In genomic region chr7:101288439-101288838, GRCh38 we compare ENCODE assay signal across 29 cellular contexts. TPM values are rescaled to one million over a fixed set of nuclear protein-coding genes. Genes with fewer than 3 reads are reported as not detected.
DNase-seq lines count a peak whose midpoint lies in the region; ATAC-seq, FAIRE-seq and TF ChIP-seq lines count a peak whose summit lies in the region.
"Had no signal": no experiment of that assay in that cellular context is flagged by ENCODE, and none has a peak within 500 bp of the region (broad histone marks: within the 10 kb centered on the region; RNA-seq: fewer than 3 reads in every experiment).

No MANE protein-coding gene starts in this region.

- H3K9me3 ChIP-seq in liver (ENCODE audit: control insufficient read depth in 4 of 4, low read length in 3 of 4) (no peaks in the 10 kb centered on the region), HepG2 (ENCODE audit: low read length) (no peaks in the 10 kb centered on the region), HUES64 (ENCODE audit: insufficient read depth, low read depth, low read length) (no peaks in the 10 kb centered on the region), K562 (replicated peaks; ENCODE audit: control insufficient read depth, insufficient read depth, low read depth, low read length) (no peaks in the 10 kb centered on the region), right lobe of liver (no peaks in the 10 kb centered on the region), left ventricle myocardium inferior (replicated peaks) (no peaks in the 10 kb centered on the region)
- H3K9me3 ChIP-seq: A549, BE2C, BLaER1 had no signal

- in situ Hi-C loops in HepG2 (cut with HindIII; ENCODE audit: extremely low pct_ligation_motif_present, low pct_unique_long_range_greater_than_20kb), result loop anchor here (5.0 to 25.0 kb wide), 2 partner anchors 401 to 1306 kb away; partner anchors contain the start of genes ACHE, SRRT and UFSP1
- in situ Hi-C loops in K562 (cut with MboI), result loop anchor here (5.0 to 25.0 kb wide), 2 partner anchors 376 to 1306 kb away; no protein-coding TSS in a partner anchor

- BruUV-seq in HepG2 (replicated peaks; lab: Mats Ljungman, UMichigan) (no TSS peak), K562 (replicated peaks; lab: Mats Ljungman, UMichigan) (no TSS peak)

- TF ChIP-seq POLR2A in HepG2 (IDR thresholded peaks at IDR 0.05; ENCODE audit: insufficient read depth in 1 of 2, low read depth in 2 of 2, low read length in 2 of 2), result no peak
- no peak for TF ChIP-seq POLR2A in K562 (conservative IDR thresholded peaks at IDR 0.05)
- TF ChIP-seq POLR2A in right lobe of liver (IDR thresholded peaks at IDR 0.05), result no peak

- TF ChIP-seq RAD21 in liver (IDR thresholded peaks at IDR 0.05) (no peak), HepG2 (CRISPR knock-in tag; IDR thresholded peaks at IDR 0.05) (no peak), K562 (CRISPR knock-in tag; conservative IDR thresholded peaks at IDR 0.05 in 1 of 2, IDR thresholded peaks at IDR 0.05 in 1 of 2) (no peak)

- H3K4me3 ChIP-seq in liver (ENCODE audit: low read depth in 1 of 3, low read length in 3 of 3) (peak overlapping the region; percentile 11 to 78 (median 23)), HepG2 (replicated peaks in 1 of 3; ENCODE audit: insufficient read depth in 1 of 3, low read depth in 2 of 3, low read length in 3 of 3) (no peak overlapping the region), HUES64 (ENCODE audit: low read length) (peak overlapping the region; percentile 1; the same call in 1 of the 2 replicates), K562 (no peak overlapping the region), right lobe of liver (peak overlapping the region; percentile 12 to 65 (median 61)), left ventricle myocardium inferior (no peak overlapping the region)
- H3K4me3 ChIP-seq: A549, BLaER1, GM12878 had no signal

- intact Hi-C loops in HepG2 (cut with micrococcal nuclease; ENCODE audit: unreplicated experiment), result no loop called here
- intact Hi-C loops in K562 (cut with micrococcal nuclease), result loop anchor here (10.0 kb wide), 1 partner anchor 214 kb away; no protein-coding TSS in a partner anchor
- intact Hi-C loops in right lobe of liver (cut with DNase I), result loop anchor here in 1 of 2 donors (10.0 kb wide), 1 partner anchor 124 kb away; the partner anchor contains the start of gene VGF
- intact Hi-C loops in left ventricle myocardium inferior (cut with micrococcal nuclease), result no loop called here

- no peak for TF ChIP-seq EP300 in HepG2 (IDR thresholded peaks at IDR 0.05; ENCODE audit: low read depth in 2 of 2, low read length in 2 of 2)
- no peak for TF ChIP-seq EP300 in HepG2 (CRISPR knock-in tag; IDR thresholded peaks at IDR 0.05; ENCODE audit: borderline replicate concordance)
- no peak for TF ChIP-seq EP300 in K562 (IDR thresholded peaks at IDR 0.05; ENCODE audit: low read length)

- H3K36me3 ChIP-seq in liver (ENCODE audit: control insufficient read depth in 4 of 4, insufficient read depth in 3 of 4, low read depth in 1 of 4, low read length in 3 of 4) (peaks cover 0 to 1% (median 0%) of the 10 kb centered on the region in 4 donors), HepG2 (replicated peaks in 1 of 2; ENCODE audit: control insufficient read depth in 1 of 2, insufficient read depth in 2 of 2, low read length in 2 of 2) (no peaks in the 10 kb centered on the region), HUES64 (ENCODE audit: insufficient read depth, low read length) (no peaks in the 10 kb centered on the region), K562 (ENCODE audit: control insufficient read depth, insufficient read depth, low read length) (no peaks in the 10 kb centered on the region), right lobe of liver (no peaks in the 10 kb centered on the region), left ventricle myocardium inferior (no peaks in the 10 kb centered on the region)
- H3K36me3 ChIP-seq: BE2C, BLaER1 had no signal

- POLR2A ChIA-PET in HepG2 (lab: Yijun Ruan, JAX) (no interaction called here), K562 (lab: Yijun Ruan, JAX) (no interaction called here)

- FAIRE-seq in HepG2 (lab: Jason Lieb, UNC) (no peak), K562 (lab: Jason Lieb, UNC) (no peak)
- FAIRE-seq: A549, GM12878, GM12892, GM18507, GM19239 had no signal

- H3K9ac ChIP-seq in liver (ENCODE audit: low read depth in 1 of 2, low read length in 2 of 2) (peak overlapping the region in 1 of 2 donors; percentile 88), HepG2 (ENCODE audit: insufficient read depth, low read depth, low read length) (no peak overlapping the region), HUES64 (ENCODE audit: low read depth, low read length) (no peak overlapping the region), K562 (ENCODE audit: insufficient read depth in 1 of 2, low read depth in 2 of 2, low read length in 2 of 2) (no peak overlapping the region)
- H3K9ac ChIP-seq: BLaER1 had no signal

- H3K27me3 ChIP-seq in liver (ENCODE audit: control insufficient read depth in 4 of 4, insufficient read depth in 4 of 4, low read length in 3 of 4) (no peaks in the 10 kb centered on the region), HepG2 (ENCODE audit: control insufficient read depth in 1 of 2, insufficient read depth in 2 of 2, low read length in 2 of 2) (peaks cover 0 to 22% of the 10 kb centered on the region in 2 experiments; a peak in 2 of 5 replicates), HUES64 (ENCODE audit: insufficient read depth, low read length) (no peaks in the 10 kb centered on the region), K562 (ENCODE audit: control insufficient read depth in 2 of 2, insufficient read depth in 2 of 2, low read length in 2 of 2) (peaks cover 0 to 43% of the 10 kb centered on the region in 2 experiments; a peak in 4 of 5 replicates), right lobe of liver (no peaks in the 10 kb centered on the region), left ventricle myocardium inferior (ENCODE audit: low read depth) (peaks cover 54% of the 10 kb centered on the region)
- H3K27me3 ChIP-seq: BLaER1 had no signal

- H3K4me2 ChIP-seq in HepG2 (ENCODE audit: low read depth, low read length) (no peak overlapping the region), K562 (ENCODE audit: insufficient read depth, low read length) (no peak overlapping the region)
- H3K4me2 ChIP-seq: A549 had no signal

- H2AFZ ChIP-seq in HepG2 (ENCODE audit: low read length) (no peak overlapping the region), K562 (ENCODE audit: low read depth, low read length) (no peak overlapping the region)

- WGBS in liver, result 78% methylated on average over 3 of the region's 3 CpGs
- WGBS in HepG2 (ENCODE audit: low lambda C conversion rate), result 69% methylated on average over 3 of the region's 3 CpGs
- 98% methylated on average over 3 of the region's 3 CpGs for WGBS in HUES64
- WGBS in K562 (ENCODE audit: insufficient coverage, low coverage, missing lambda C conversion rate), result 0% methylated on average over 3 of the region's 3 CpGs
- WGBS in right lobe of liver (ENCODE audit: insufficient coverage, low coverage, low lambda C conversion rate, missing lambda C conversion rate), result 77% methylated on average over 3 of the region's 3 CpGs

- H3K27ac ChIP-seq in liver (ENCODE audit: low read depth in 1 of 2, low read length in 2 of 2) (peak overlapping the region; percentile 68 to 96), HepG2 (ENCODE audit: extremely low read length, insufficient read depth, low read length) (no peak overlapping the region), HUES64 (ENCODE audit: low read depth, low read length) (no peak overlapping the region), K562 (ENCODE audit: extremely low read depth, low read depth, low read length) (no peak overlapping the region), right lobe of liver (peak overlapping the region; percentile 22 to 88 (median 72)), left ventricle myocardium inferior (replicated peaks) (no peak overlapping the region)
- H3K27ac ChIP-seq: 22Rv1, A549, BLaER1 had no signal

- H4K20me1 ChIP-seq in HepG2 (ENCODE audit: insufficient read depth, low read length) (no peaks in the 10 kb centered on the region), K562 (replicated peaks; ENCODE audit: control insufficient read depth, insufficient read depth, low read length) (no peaks in the 10 kb centered on the region)
- H4K20me1 ChIP-seq: BLaER1 had no signal

- H3K4me1 ChIP-seq in liver (ENCODE audit: control insufficient read depth in 4 of 4, insufficient read depth in 4 of 4, low read length in 3 of 4) (peaks cover 3 to 40% (median 23%) of the 10 kb centered on the region in 4 donors), HepG2 (ENCODE audit: insufficient read depth, low read length) (peaks cover 17% of the 10 kb centered on the region), HUES64 (ENCODE audit: insufficient read depth, low read length) (peaks cover 20% of the 10 kb centered on the region), K562 (replicated peaks in 1 of 2; ENCODE audit: control insufficient read depth in 2 of 2, insufficient read depth in 2 of 2, low read length in 2 of 2) (no peaks in the 10 kb centered on the region), right lobe of liver (peaks cover 0 to 32% (median 4%) of the 10 kb centered on the region in 4 donors), left ventricle myocardium inferior (no peaks in the 10 kb centered on the region)
- H3K4me1 ChIP-seq: A549, BE2C had no signal

- ATAC-seq in HepG2, result no peak
- no peak for ATAC-seq in K562
- ATAC-seq in right lobe of liver, result no peak
- ATAC-seq: A549, GM12878 had no signal

- TF ChIP-seq CTCF in liver (IDR thresholded peaks at IDR 0.05; ENCODE audit: low read depth, low read length, missing input control), result no peak
- TF ChIP-seq CTCF in HepG2 (CRISPR knock-in tag; IDR thresholded peaks at IDR 0.05), result no peak
- TF ChIP-seq CTCF in K562 (IDR thresholded peaks at IDR 0.05 in 2 of 3, conservative IDR thresholded peaks at IDR 0.05 in 1 of 3; ENCODE audit: insufficient read depth in 2 of 3, low read depth in 1 of 3, low read length in 3 of 3), result no peak
- no peak for TF ChIP-seq CTCF in right lobe of liver (IDR thresholded peaks at IDR 0.05)
- TF ChIP-seq CTCF in left ventricle myocardium inferior (IDR thresholded peaks at IDR 0.05; ENCODE audit: borderline replicate concordance), result no peak

- H3K79me2 ChIP-seq in HepG2 (ENCODE audit: insufficient read depth, low read length), result no peaks in the 10 kb centered on the region
- no peaks in the 10 kb centered on the region for H3K79me2 ChIP-seq in K562 (ENCODE audit: control insufficient read depth, insufficient read depth, low read length)

- no peaks in the 10 kb centered on the region for H3K9me1 ChIP-seq in K562 (ENCODE audit: control insufficient read depth, insufficient read depth, low read length)

- CTCF ChIA-PET in HepG2 (lab: Yijun Ruan, JAX; ENCODE audit: low intra/inter-chr PET ratio, low total read pairs), result no interaction called here
- CTCF ChIA-PET in K562 (lab: Yijun Ruan, JAX; ENCODE audit: low intra/inter-chr PET ratio), result interaction anchor here (0.7 kb wide), 1 partner anchor 152 kb away, joined by 4 read pairs; no protein-coding TSS in a partner anchor

- DNase-seq in HepG2 (ENCODE audit: low spot score) (no peak), K562 (ENCODE audit: extremely low read depth in 1 of 4, low spot score in 3 of 4) (no peak), right lobe of liver (no peak), left ventricle myocardium inferior (no peak), AML-193 (lab: John Stamatoyannopoulos, UW) (no peak), NCI-H748 treated with DMSO at 0.1 percent for 48 hours (lab: John Stamatoyannopoulos, UW) (no peak)
- DNase-seq: BE2C; C1 segment of cervical spinal cord; CD4-positive, alpha-beta memory T cell; CD4-positive, CD25-positive, alpha-beta regulatory T cell; CD8-positive, alpha-beta memory T cell; COR-L47; DMS 273 treated with DMSO at 0.1 percent for 48 hours; DMS153; DMS53; DMS79; DND-41; EL; GDM1 had no signal

RNA-seq across cellular contexts. Expression of gene IFT22, which starts 33.2 kb away (rescaled TPM):
- 1 to 10 TPM; 5.5 to 6.6 TPM for total RNA-seq in liver
- polyA plus RNA-seq in liver, result 1 to 10 TPM; 8.5 to 9.4 TPM
- 14.5 and 16.5 TPM in 2 replicates for total RNA-seq in HepG2 (2016; rRNA removed; fragmentation: Illumina TruSeq; extraction: Trizol)
- 23.5 and 27.8 TPM in 2 replicates for total RNA-seq in HepG2 (2016; cell fraction: cytosol; rRNA removed; fragmentation: Illumina TruSeq; extraction: Trizol; ENCODE audit: low read depth)
- total RNA-seq in HepG2 (2016; cell fraction: insoluble cytoplasmic fraction; rRNA removed; fragmentation: Illumina TruSeq; extraction: Trizol), result 13.0 and 17.6 TPM in 2 replicates
- total RNA-seq in HepG2 (2016; cell fraction: membrane; rRNA removed; fragmentation: Illumina TruSeq; extraction: Trizol), result 24.7 and 29.0 TPM in 2 replicates
- 5.5 and 6.0 TPM in 2 replicates for total RNA-seq in HepG2 (2016; cell fraction: nucleus; rRNA removed; fragmentation: Illumina TruSeq; extraction: Trizol)
- 7.8 and 8.9 TPM in 2 replicates for polyA plus RNA-seq in HepG2 (2011; rRNA removed)
- polyA plus RNA-seq in HepG2 (2011; cell fraction: cytosol; rRNA removed), result 7.0 and 7.1 TPM in 2 replicates
- 1.8 and 2.0 TPM in 2 replicates for polyA plus RNA-seq in HepG2 (2011; cell fraction: nucleus; rRNA removed)
- polyA plus RNA-seq in HepG2 (2012), result 4.7 and 5.5 TPM in 2 replicates
- 46.8 and 53.1 TPM in 2 replicates for polyA plus RNA-seq in HepG2 (2016; cell fraction: cytosol; fragmentation: Illumina TruSeq; extraction: Trizol; ENCODE audit: low read depth)
- polyA plus RNA-seq in HepG2 (2016; cell fraction: insoluble cytoplasmic fraction; fragmentation: Illumina TruSeq; extraction: Trizol; ENCODE audit: low read depth), result 22.9 and 25.9 TPM in 2 replicates
- polyA plus RNA-seq in HepG2 (2016; cell fraction: membrane; fragmentation: Illumina TruSeq; extraction: Trizol; ENCODE audit: low read depth), result 35.2 and 39.0 TPM in 2 replicates
- 9.2 and 9.7 TPM in 2 replicates for polyA plus RNA-seq in HepG2 (2016; cell fraction: nucleus; fragmentation: Illumina TruSeq; extraction: Trizol; ENCODE audit: insufficient read depth, low read depth)
- polyA minus RNA-seq in HepG2 (2011; rRNA and poly(A)+ RNA removed; ENCODE audit: low replicate concordance), result 5.5 and 32.8 TPM in 2 replicates
- 4.2 and 5.5 TPM in 2 replicates for polyA minus RNA-seq in HepG2 (2011; cell fraction: cytosol; rRNA and poly(A)+ RNA removed)
- polyA minus RNA-seq in HepG2 (2011; cell fraction: nucleus; rRNA and poly(A)+ RNA removed), result 3.0 and 3.7 TPM in 2 replicates
- 23.7 TPM for polyA plus RNA-seq in HUES64 (2013, experiment 1 of 2)
- polyA plus RNA-seq in HUES64 (2013, experiment 2 of 2), result 25.2 TPM
- total RNA-seq in K562 (2011; cell fraction: chromatin; rRNA removed; ENCODE audit: low replicate concordance), result 2.7 and 7.0 TPM in 2 replicates
- total RNA-seq in K562 (2011; cell fraction: nucleolus; rRNA removed), result 4.2 and 5.5 TPM in 2 replicates
- total RNA-seq in K562 (2011; cell fraction: nucleoplasm; rRNA removed), result 4.1 and 5.3 TPM in 2 replicates
- 6.3 and 6.7 TPM in 2 replicates for total RNA-seq in K562 (2014; rRNA removed)
- 7.0 and 7.3 TPM in 2 replicates for total RNA-seq in K562 (2014; rRNA removed; fragmentation: Illumina TruSeq; extraction: Trizol)
- 7.1 and 7.7 TPM in 2 replicates for total RNA-seq in K562 (2015; rRNA removed; fragmentation: Illumina TruSeq; extraction: Trizol)
- total RNA-seq in K562 (2021), result 6.3 and 6.6 TPM in 2 replicates
- 3.3 and 10.1 TPM in 2 replicates for polyA plus RNA-seq in K562 (2011; rRNA removed)
- 2.8 and 6.7 TPM in 2 replicates for polyA plus RNA-seq in K562 (2011; cell fraction: cytosol; rRNA removed)
- 1.5 and 3.9 TPM in 2 replicates for polyA plus RNA-seq in K562 (2011; cell fraction: nucleus; rRNA removed)
- polyA plus RNA-seq in K562 (2012), result 10.8 and 14.6 TPM in 2 replicates
- 10.1 and 12.1 TPM in 2 replicates for polyA plus RNA-seq in K562 (2014; fragmentation: Illumina TruSeq; extraction: Trizol)
- 10 to 100 TPM; 17.7 to 18.2 TPM for polyA plus RNA-seq in K562 (2014; fragmentation: Nextera tagmentation; extraction: Ambion mirVana)
- polyA plus RNA-seq in K562 (2014; rRNA removed), result 7.2 and 9.6 TPM in 2 replicates
- 2.7 and 8.5 TPM in 2 replicates for polyA minus RNA-seq in K562 (2011; rRNA and poly(A)+ RNA removed)
- polyA minus RNA-seq in K562 (2011; cell fraction: cytosol; rRNA and poly(A)+ RNA removed), result 3.2 TPM in 1 of 2 replicates, not detected in the other
- 1.2 and 1.9 TPM in 2 replicates for polyA minus RNA-seq in K562 (2011; cell fraction: nucleus; rRNA and poly(A)+ RNA removed)
- 1 to 10 TPM; 5.4 to 8.1 (median 6.2) TPM for total RNA-seq in right lobe of liver
- 32.0 TPM for total RNA-seq in left ventricle myocardium inferior

RNA-seq across cellular contexts. Expression of gene FIS1, which starts 43.6 kb away (rescaled TPM):
- total RNA-seq in liver (100 to 1,000 TPM; 112 to 133 TPM), HepG2 (2016; rRNA removed; fragmentation: Illumina TruSeq; extraction: Trizol) (97.5 and 122 TPM in 2 replicates), K562 (2014; rRNA removed) (197 and 221 TPM in 2 replicates), K562 (2014; rRNA removed; fragmentation: Illumina TruSeq; extraction: Trizol) (58.7 and 95.0 TPM in 2 replicates), K562 (2015; rRNA removed; fragmentation: Illumina TruSeq; extraction: Trizol) (127 and 128 TPM in 2 replicates), K562 (2021) (144 and 145 TPM in 2 replicates), right lobe of liver (100 to 1,000 TPM; 105 to 228 (median 134) TPM), left ventricle myocardium inferior (322 TPM)
- polyA plus RNA-seq in liver (100 to 1,000 TPM; 177 to 192 TPM), HepG2 (2011; rRNA removed) (97.5 and 101 TPM in 2 replicates), K562 (2011; rRNA removed) (125 and 148 TPM in 2 replicates), K562 (2014; fragmentation: Illumina TruSeq; extraction: Trizol) (151 and 157 TPM in 2 replicates), K562 (2014; fragmentation: Nextera tagmentation; extraction: Ambion mirVana) (100 to 1,000 TPM in 1 of 2 experiments, 10 to 100 TPM in 1; 86.0 to 118 TPM), K562 (2014; rRNA removed) (247 and 257 TPM in 2 replicates)
- 100 and 125 TPM in 2 replicates for total RNA-seq in HepG2 (2016; cell fraction: cytosol; rRNA removed; fragmentation: Illumina TruSeq; extraction: Trizol; ENCODE audit: low read depth)
- 102 and 131 TPM in 2 replicates for total RNA-seq in HepG2 (2016; cell fraction: insoluble cytoplasmic fraction; rRNA removed; fragmentation: Illumina TruSeq; extraction: Trizol)
- total RNA-seq in HepG2 (2016; cell fraction: membrane; rRNA removed; fragmentation: Illumina TruSeq; extraction: Trizol), result 121 and 149 TPM in 2 replicates
- total RNA-seq in HepG2 (2016; cell fraction: nucleus; rRNA removed; fragmentation: Illumina TruSeq; extraction: Trizol), result 45.4 and 52.1 TPM in 2 replicates
- 160 and 210 TPM in 2 replicates for polyA plus RNA-seq in HepG2 (2011; cell fraction: cytosol; rRNA removed)
- polyA plus RNA-seq in HepG2 (2011; cell fraction: nucleus; rRNA removed), result 129 and 133 TPM in 2 replicates
- 51.7 and 63.6 TPM in 2 replicates for polyA plus RNA-seq in HepG2 (2012)
- polyA plus RNA-seq in HepG2 (2016; cell fraction: cytosol; fragmentation: Illumina TruSeq; extraction: Trizol; ENCODE audit: low read depth), result 123 and 156 TPM in 2 replicates
- polyA plus RNA-seq in HepG2 (2016; cell fraction: insoluble cytoplasmic fraction; fragmentation: Illumina TruSeq; extraction: Trizol; ENCODE audit: low read depth), result 123 and 128 TPM in 2 replicates
- polyA plus RNA-seq in HepG2 (2016; cell fraction: membrane; fragmentation: Illumina TruSeq; extraction: Trizol; ENCODE audit: low read depth), result 120 and 131 TPM in 2 replicates
- 87.9 and 91.1 TPM in 2 replicates for polyA plus RNA-seq in HepG2 (2016; cell fraction: nucleus; fragmentation: Illumina TruSeq; extraction: Trizol; ENCODE audit: insufficient read depth, low read depth)
- polyA minus RNA-seq in HepG2 (2011; rRNA and poly(A)+ RNA removed; ENCODE audit: low replicate concordance), result 39.1 and 61.0 TPM in 2 replicates
- polyA minus RNA-seq in HepG2 (2011; cell fraction: cytosol; rRNA and poly(A)+ RNA removed), result 19.9 and 20.4 TPM in 2 replicates
- 35.4 and 38.3 TPM in 2 replicates for polyA minus RNA-seq in HepG2 (2011; cell fraction: nucleus; rRNA and poly(A)+ RNA removed)
- polyA plus RNA-seq in HUES64 (2013, experiment 1 of 2), result 93.0 TPM
- 91.9 TPM for polyA plus RNA-seq in HUES64 (2013, experiment 2 of 2)
- total RNA-seq in K562 (2011; cell fraction: chromatin; rRNA removed; ENCODE audit: low replicate concordance), result 55.7 and 148 TPM in 2 replicates
- 125 and 143 TPM in 2 replicates for total RNA-seq in K562 (2011; cell fraction: nucleolus; rRNA removed)
- 76.9 and 85.1 TPM in 2 replicates for total RNA-seq in K562 (2011; cell fraction: nucleoplasm; rRNA removed)
- polyA plus RNA-seq in K562 (2011; cell fraction: cytosol; rRNA removed), result 178 and 243 TPM in 2 replicates
- 96.9 and 138 TPM in 2 replicates for polyA plus RNA-seq in K562 (2011; cell fraction: nucleus; rRNA removed)
- polyA plus RNA-seq in K562 (2012), result 160 TPM in 2 replicates
- polyA minus RNA-seq in K562 (2011; rRNA and poly(A)+ RNA removed), result 56.1 and 82.0 TPM in 2 replicates
- 31.2 and 34.7 TPM in 2 replicates for polyA minus RNA-seq in K562 (2011; cell fraction: cytosol; rRNA and poly(A)+ RNA removed)
- polyA minus RNA-seq in K562 (2011; cell fraction: nucleus; rRNA and poly(A)+ RNA removed), result 30.7 and 33.5 TPM in 2 replicates

RNA-seq across cellular contexts. Expression of gene CLDN15, which starts 50.8 kb away (rescaled TPM):
- 10 to 100 TPM in 1 of 2 donors, 1 to 10 TPM in 1; 5.2 to 12.4 TPM for total RNA-seq in liver
- polyA plus RNA-seq in liver, result 1 to 10 TPM; 3.7 to 4.0 TPM
- 2.2 and 7.1 TPM in 2 replicates for total RNA-seq in HepG2 (2016; rRNA removed; fragmentation: Illumina TruSeq; extraction: Trizol)
- 1.6 and 1.9 TPM in 2 replicates for total RNA-seq in HepG2 (2016; cell fraction: cytosol; rRNA removed; fragmentation: Illumina TruSeq; extraction: Trizol; ENCODE audit: low read depth)
- 1.7 and 7.0 TPM in 2 replicates for total RNA-seq in HepG2 (2016; cell fraction: insoluble cytoplasmic fraction; rRNA removed; fragmentation: Illumina TruSeq; extraction: Trizol)
- total RNA-seq in HepG2 (2016; cell fraction: membrane; rRNA removed; fragmentation: Illumina TruSeq; extraction: Trizol), result 2.3 and 3.3 TPM in 2 replicates
- total RNA-seq in HepG2 (2016; cell fraction: nucleus; rRNA removed; fragmentation: Illumina TruSeq; extraction: Trizol), result 8.2 and 12.3 TPM in 2 replicates
- 17.8 and 20.6 TPM in 2 replicates for polyA plus RNA-seq in HepG2 (2011; rRNA removed)
- 5.9 and 8.1 TPM in 2 replicates for polyA plus RNA-seq in HepG2 (2011; cell fraction: cytosol; rRNA removed)
- polyA plus RNA-seq in HepG2 (2011; cell fraction: nucleus; rRNA removed), result 79.5 and 89.0 TPM in 2 replicates
- polyA plus RNA-seq in HepG2 (2012), result 7.2 and 11.3 TPM in 2 replicates
- 1.8 and 1.9 TPM in 2 replicates for polyA plus RNA-seq in HepG2 (2016; cell fraction: cytosol; fragmentation: Illumina TruSeq; extraction: Trizol; ENCODE audit: low read depth)
- 2.5 and 3.3 TPM in 2 replicates for polyA plus RNA-seq in HepG2 (2016; cell fraction: insoluble cytoplasmic fraction; fragmentation: Illumina TruSeq; extraction: Trizol; ENCODE audit: low read depth)
- polyA plus RNA-seq in HepG2 (2016; cell fraction: membrane; fragmentation: Illumina TruSeq; extraction: Trizol; ENCODE audit: low read depth), result 2.7 and 4.4 TPM in 2 replicates
- 36.5 and 40.0 TPM in 2 replicates for polyA plus RNA-seq in HepG2 (2016; cell fraction: nucleus; fragmentation: Illumina TruSeq; extraction: Trizol; ENCODE audit: insufficient read depth, low read depth)
- polyA minus RNA-seq in HepG2 (2011; rRNA and poly(A)+ RNA removed; ENCODE audit: low replicate concordance), result 15.5 and 16.2 TPM in 2 replicates
- polyA minus RNA-seq in HepG2 (2011; cell fraction: cytosol; rRNA and poly(A)+ RNA removed), result 2.0 and 3.3 TPM in 2 replicates
- 18.2 TPM in 2 replicates for polyA minus RNA-seq in HepG2 (2011; cell fraction: nucleus; rRNA and poly(A)+ RNA removed)
- 2.6 TPM for polyA plus RNA-seq in HUES64 (2013, experiment 1 of 2)
- polyA plus RNA-seq in HUES64 (2013, experiment 2 of 2), result 2.7 TPM
- 29.9 and 84.2 TPM in 2 replicates for total RNA-seq in K562 (2011; cell fraction: chromatin; rRNA removed; ENCODE audit: low replicate concordance)
- total RNA-seq in K562 (2011; cell fraction: nucleolus; rRNA removed), result 50.8 and 63.5 TPM in 2 replicates
- 43.2 and 53.5 TPM in 2 replicates for total RNA-seq in K562 (2011; cell fraction: nucleoplasm; rRNA removed)
- 3.0 and 8.4 TPM in 2 replicates for total RNA-seq in K562 (2014; rRNA removed)
- total RNA-seq in K562 (2014; rRNA removed; fragmentation: Illumina TruSeq; extraction: Trizol), result 3.0 and 4.0 TPM in 2 replicates
- total RNA-seq in K562 (2015; rRNA removed; fragmentation: Illumina TruSeq; extraction: Trizol), result 6.7 and 7.4 TPM in 2 replicates
- 10.0 and 10.6 TPM in 2 replicates for total RNA-seq in K562 (2021)
- 11.6 and 16.2 TPM in 2 replicates for polyA plus RNA-seq in K562 (2011; rRNA removed)
- 15.1 and 22.0 TPM in 2 replicates for polyA plus RNA-seq in K562 (2011; cell fraction: cytosol; rRNA removed)
- 57.7 and 97.2 TPM in 2 replicates for polyA plus RNA-seq in K562 (2011; cell fraction: nucleus; rRNA removed)
- polyA plus RNA-seq in K562 (2012), result 9.7 and 19.0 TPM in 2 replicates
- polyA plus RNA-seq in K562 (2014; fragmentation: Illumina TruSeq; extraction: Trizol), result 10.2 and 11.1 TPM in 2 replicates
- under 1 TPM; 0.32 to 0.39 TPM for polyA plus RNA-seq in K562 (2014; fragmentation: Nextera tagmentation; extraction: Ambion mirVana)
- 14.5 and 17.9 TPM in 2 replicates for polyA plus RNA-seq in K562 (2014; rRNA removed)
- polyA minus RNA-seq in K562 (2011; rRNA and poly(A)+ RNA removed), result 3.5 and 6.2 TPM in 2 replicates
- 1.4 and 4.0 TPM in 2 replicates for polyA minus RNA-seq in K562 (2011; cell fraction: cytosol; rRNA and poly(A)+ RNA removed)
- polyA minus RNA-seq in K562 (2011; cell fraction: nucleus; rRNA and poly(A)+ RNA removed), result 13.4 and 17.1 TPM in 2 replicates
- 10 to 100 TPM in 2 of 6 experiments, 1 to 10 TPM in 4; 5.9 to 10.8 (median 9.2) TPM for total RNA-seq in right lobe of liver
- total RNA-seq in left ventricle myocardium inferior, result 2.2 TPM
- polyA plus RNA-seq: CD14-positive monocyte had no signal

Comparison
In these comparisons a context has a peak if more than half of its experiments do, and no peak if none do; other contexts are left out.
1. H3K27ac ChIP-seq: peak in liver (2 of 2) and right lobe of liver (3 of 3); none in HepG2 (single experiment), HUES64 (single experiment), K562 (single experiment) and left ventricle myocardium inferior (single experiment).
2. H3K4me3 ChIP-seq: peak in liver (3 of 3), HUES64 (single experiment) and right lobe of liver (3 of 3); none in HepG2 (0 of 3), K562 (single experiment) and left ventricle myocardium inferior (single experiment).